Comparison of ENCODE assay signal across 21 cellular contexts in genomic region chr3:174716956-174717355, GRCh38.
DNase-seq lines count a peak whose midpoint lies in the region; ATAC-seq and TF ChIP-seq lines count a peak whose summit lies in the region.
"Had no signal": no experiment of that assay in that cellular context is flagged by ENCODE, and none has a peak within 500 bp of the region (broad histone marks: within the 10 kb centered on the region; RNA-seq: fewer than 3 reads in every experiment).

No MANE protein-coding gene starts in this region.

- no peak overlapping the region for H3K27ac ChIP-seq in KMS-11
- no peak overlapping the region for H3K27ac ChIP-seq in OCI-LY3 (ENCODE audit: low read length)
- no peak overlapping the region for H3K27ac ChIP-seq in lower lobe of right lung
- H3K27ac ChIP-seq: BLaER1 treated with 17β-estradiol and CSF1 and Interleukin-3, amounts not matched to agents 10 nM and 100 nM had no signal

- H3K9me3 Mint-ChIP-seq in neural crest cell: no peaks in the 10 kb centered on the region
- H3K9me3 Mint-ChIP-seq: CD4-positive, alpha-beta T cell had no signal

- H3K4me1 ChIP-seq in KMS-11 (ENCODE audit: low read depth, poor library complexity, severe bottlenecking): peaks cover 9% of the 10 kb centered on the region
- H3K4me1 ChIP-seq in OCI-LY3 (ENCODE audit: low read length): peaks cover 18% of the 10 kb centered on the region
- no peaks in the 10 kb centered on the region for H3K4me1 ChIP-seq in lower lobe of right lung
- H3K4me1 ChIP-seq: BE2C; BLaER1 treated with 17β-estradiol and CSF1 and Interleukin-3, amounts not matched to agents 10 nM and 100 nM; HAP-1 had no signal

- no peaks in the 10 kb centered on the region for H3K79me2 ChIP-seq in KMS-11 (ENCODE audit: insufficient read depth, low read depth)
- H3K79me2 ChIP-seq in OCI-LY3 (ENCODE audit: low read length): no peaks in the 10 kb centered on the region

- H3K4me2 ChIP-seq in KMS-11: no peak overlapping the region
- peak overlapping the region; percentile 33 for H3K4me2 ChIP-seq in OCI-LY3 (ENCODE audit: low read length)
- H3K4me2 ChIP-seq: BLaER1 treated with 17β-estradiol and CSF1 and Interleukin-3, amounts not matched to agents 10 nM and 100 nM had no signal

- H3K4me3 ChIP-seq in KMS-11 (IDR thresholded peaks at IDR 0.05; ENCODE audit: insufficient read depth, low read depth, low read length) (no peak overlapping the region), OCI-LY3 (ENCODE audit: low read length) (no peak overlapping the region), lower lobe of right lung (no peak overlapping the region)
- H3K4me3 ChIP-seq: BLaER1 treated with 17β-estradiol and CSF1 and Interleukin-3, amounts not matched to agents 10 nM and 100 nM; GM12878; HAP-1 had no signal

- ATAC-seq in lower lobe of right lung (no peak), HG02885 (IDR thresholded peaks at IDR 0.05; ENCODE audit: poor library complexity, unreplicated experiment) (no peak), left ventricle myocardium superior (no peak)
- ATAC-seq: GM12878 had no signal

- no peak for DNase-seq in neural crest cell (ENCODE audit: low read depth, low spot score)
- DNase-seq in lower lobe of right lung: no peak
- DNase-seq in hepatic stellate cell (ENCODE audit: low spot score): no peak
- no peak for DNase-seq in left ventricle myocardium superior
- DNase-seq: AML-193; BE2C; CD4-positive, alpha-beta T cell; CD8-positive, alpha-beta memory T cell; DMS 273 treated with DMSO at 0.1 percent for 48 hours; DMS79; EL; GDM1; GOT3; HFFc6 had no signal

- H3K36me3 Mint-ChIP-seq in neural crest cell (ENCODE audit: low read depth): no peaks in the 10 kb centered on the region
- H3K36me3 Mint-ChIP-seq: CD14-positive monocyte; CD8-positive, alpha-beta memory T cell had no signal

- H3K4me3 Mint-ChIP-seq in neural crest cell: no peak overlapping the region
- H3K4me3 Mint-ChIP-seq: CD14-positive monocyte; CD4-positive, alpha-beta T cell; CD8-positive, alpha-beta memory T cell; HFFc6 had no signal

- TF ChIP-seq CTCF in KMS-11 (conservative IDR thresholded peaks at IDR 0.05; ENCODE audit: low read depth, low read length) (no peak), OCI-LY3 (IDR thresholded peaks at IDR 0.05; ENCODE audit: low read depth, low read length) (no peak), neural crest cell (conservative IDR thresholded peaks at IDR 0.05) (no peak), lower lobe of right lung (IDR thresholded peaks at IDR 0.05) (no peak)

- intact Hi-C loops in lower lobe of right lung (cut with DNase I) (no loop called here), left ventricle myocardium superior (cut with micrococcal nuclease) (no loop called here)

- H3K9ac ChIP-seq in KMS-11 (no peak overlapping the region), OCI-LY3 (ENCODE audit: low read length) (no peak overlapping the region)
- H3K9ac ChIP-seq: BLaER1 treated with 17β-estradiol and CSF1 and Interleukin-3, amounts not matched to agents 10 nM and 100 nM had no signal

- peaks cover 6% of the 10 kb centered on the region for H3K4me1 Mint-ChIP-seq in neural crest cell
- H3K4me1 Mint-ChIP-seq: CD14-positive monocyte; CD8-positive, alpha-beta memory T cell had no signal

- H3K36me3 ChIP-seq in KMS-11 (ENCODE audit: insufficient read depth) (no peaks in the 10 kb centered on the region), OCI-LY3 (replicated peaks; ENCODE audit: low read depth, low read length) (no peaks in the 10 kb centered on the region), lower lobe of right lung (no peaks in the 10 kb centered on the region)
- H3K36me3 ChIP-seq: BE2C; BLaER1 treated with 17β-estradiol and CSF1 and Interleukin-3, amounts not matched to agents 10 nM and 100 nM; HAP-1 had no signal

- H2AFZ ChIP-seq in KMS-11 (ENCODE audit: low read depth) (0 out of 2 replicates have a peak overlapping the region, but pooled peaks have one; percentile 7), OCI-LY3 (ENCODE audit: low read depth, low read length) (no peak overlapping the region)

- H3K27me3 ChIP-seq in KMS-11 (ENCODE audit: insufficient read depth, low read depth) (no peaks in the 10 kb centered on the region), OCI-LY3 (ENCODE audit: low read depth, low read length) (no peaks in the 10 kb centered on the region), lower lobe of right lung (ENCODE audit: low read depth) (no peaks in the 10 kb centered on the region)
- H3K27me3 ChIP-seq: BE2C; BLaER1 treated with 17β-estradiol and CSF1 and Interleukin-3, amounts not matched to agents 10 nM and 100 nM had no signal

- H4K20me1 ChIP-seq in KMS-11 (ENCODE audit: insufficient read depth): no peaks in the 10 kb centered on the region
- no peaks in the 10 kb centered on the region for H4K20me1 ChIP-seq in OCI-LY3 (ENCODE audit: insufficient read depth, low read length)
- H4K20me1 ChIP-seq: BLaER1 treated with 17β-estradiol and CSF1 and Interleukin-3, amounts not matched to agents 10 nM and 100 nM had no signal

- peak overlapping the region; percentile 20 for H3K27ac Mint-ChIP-seq in neural crest cell (ENCODE audit: unreplicated experiment)
- H3K27ac Mint-ChIP-seq: CD14-positive monocyte; CD4-positive, alpha-beta T cell; CD8-positive, alpha-beta memory T cell; HFFc6 had no signal

- H3K27me3 Mint-ChIP-seq in neural crest cell (ENCODE audit: low read depth): no peaks in the 10 kb centered on the region
- H3K27me3 Mint-ChIP-seq: CD4-positive, alpha-beta T cell; CD8-positive, alpha-beta memory T cell had no signal

- no peaks in the 10 kb centered on the region for H3K9me3 ChIP-seq in OCI-LY3 (ENCODE audit: insufficient read depth, low read length)
- no peaks in the 10 kb centered on the region for H3K9me3 ChIP-seq in lower lobe of right lung
- H3K9me3 ChIP-seq: BE2C, HAP-1 had no signal
